ENCODE assay signal across 14 cellular contexts in genomic region chr7:95922191-95922590, GRCh38.
"Had no signal": no experiment of that assay in that cellular context is flagged by ENCODE, and none has a peak within 500 bp of the region (broad histone marks: within the 10 kb centered on the region; RNA-seq: fewer than 3 reads in every experiment).

No MANE protein-coding gene starts in this region.

- H3K4me3 Mint-ChIP-seq: activated naive CD4-positive, alpha-beta T cell treated with anti-CD3 and anti-CD28 coated beads, Interleukin-2, amount 10 ng/mL, durations not matched to agents 7 days and 5 days; naive thymus-derived CD4-positive, alpha-beta T cell; stimulated activated naive B cell treated with anti-CD40 and anti-IgM and Interleukin-4, amounts not matched to agents 10 μg/mL and 1 μg/mL and 100 μg/mL, for 72 hours had no signal

- H3K36me3 Mint-ChIP-seq: activated naive CD4-positive, alpha-beta T cell treated with anti-CD3 and anti-CD28 coated beads, Interleukin-2, amount 10 ng/mL, durations not matched to agents 7 days and 5 days; naive thymus-derived CD4-positive, alpha-beta T cell; stimulated activated naive B cell treated with anti-CD40 and anti-IgM and Interleukin-4, amounts not matched to agents 10 μg/mL and 1 μg/mL and 100 μg/mL, for 72 hours had no signal

- H3K4me3 ChIP-seq: dorsolateral prefrontal cortex, thyroid gland had no signal

- H3K4me1 Mint-ChIP-seq: activated naive CD4-positive, alpha-beta T cell treated with anti-CD3 and anti-CD28 coated beads, Interleukin-2, amount 10 ng/mL, durations not matched to agents 7 days and 5 days; naive thymus-derived CD4-positive, alpha-beta T cell; stimulated activated naive B cell treated with anti-CD40 and anti-IgM and Interleukin-4, amounts not matched to agents 10 μg/mL and 1 μg/mL and 100 μg/mL, for 72 hours had no signal

- H3K27ac ChIP-seq: dorsolateral prefrontal cortex, neutrophil, thyroid gland had no signal

- H3K4me1 ChIP-seq: thyroid gland had no signal

- H3K36me3 ChIP-seq: neutrophil, thyroid gland had no signal

- H3K27me3 ChIP-seq: dorsolateral prefrontal cortex, neutrophil, thyroid gland had no signal

- H3K27ac Mint-ChIP-seq: activated naive CD4-positive, alpha-beta T cell treated with anti-CD3 and anti-CD28 coated beads, Interleukin-2, amount 10 ng/mL, durations not matched to agents 7 days and 5 days; naive thymus-derived CD4-positive, alpha-beta T cell; stimulated activated naive B cell treated with anti-CD40 and anti-IgM and Interleukin-4, amounts not matched to agents 10 μg/mL and 1 μg/mL and 100 μg/mL, for 72 hours had no signal

- DNase-seq: activated CD4-positive, alpha-beta T cell treated with anti-CD3 and anti-CD28 coated beads for 1 hour; activated CD4-positive, alpha-beta T cell treated with anti-CD3 and anti-CD28 coated beads, Interleukin-2, amount 50 U/mL, for 48 hours; activated naive CD4-positive, alpha-beta T cell treated with anti-CD3 and anti-CD28 coated beads, Interleukin-2, amount 10 ng/mL, durations not matched to agents 7 days and 5 days; dorsolateral prefrontal cortex; erythroblast; hippocampal formation; naive thymus-derived CD4-positive, alpha-beta T cell; retina; stimulated activated CD4-positive, alpha-beta T cell treated with anti-CD3 and anti-CD28 coated beads, Interleukin-4, amount 100 ng/mL, for 1 hour; stimulated activated naive B cell treated with anti-CD40 and anti-IgM and Interleukin-4, amounts not matched to agents 10 μg/mL and 1 μg/mL and 100 μg/mL, for 72 hours; T-helper 9 cell; thyroid gland had no signal

- H3K9me3 ChIP-seq: neutrophil, thyroid gland had no signal

- ATAC-seq: left lobe of liver; naive thymus-derived CD4-positive, alpha-beta T cell; stimulated activated naive B cell treated with anti-CD40 and anti-IgM and Interleukin-4, amounts not matched to agents 10 μg/mL and 1 μg/mL and 100 μg/mL, for 72 hours had no signal

- H3K9me3 Mint-ChIP-seq: activated naive CD4-positive, alpha-beta T cell treated with anti-CD3 and anti-CD28 coated beads, Interleukin-2, amount 10 ng/mL, durations not matched to agents 7 days and 5 days; naive thymus-derived CD4-positive, alpha-beta T cell; stimulated activated naive B cell treated with anti-CD40 and anti-IgM and Interleukin-4, amounts not matched to agents 10 μg/mL and 1 μg/mL and 100 μg/mL, for 72 hours had no signal
